Comparison of ENCODE assay signal across 9 cellular contexts in the genomic region with DNA sequence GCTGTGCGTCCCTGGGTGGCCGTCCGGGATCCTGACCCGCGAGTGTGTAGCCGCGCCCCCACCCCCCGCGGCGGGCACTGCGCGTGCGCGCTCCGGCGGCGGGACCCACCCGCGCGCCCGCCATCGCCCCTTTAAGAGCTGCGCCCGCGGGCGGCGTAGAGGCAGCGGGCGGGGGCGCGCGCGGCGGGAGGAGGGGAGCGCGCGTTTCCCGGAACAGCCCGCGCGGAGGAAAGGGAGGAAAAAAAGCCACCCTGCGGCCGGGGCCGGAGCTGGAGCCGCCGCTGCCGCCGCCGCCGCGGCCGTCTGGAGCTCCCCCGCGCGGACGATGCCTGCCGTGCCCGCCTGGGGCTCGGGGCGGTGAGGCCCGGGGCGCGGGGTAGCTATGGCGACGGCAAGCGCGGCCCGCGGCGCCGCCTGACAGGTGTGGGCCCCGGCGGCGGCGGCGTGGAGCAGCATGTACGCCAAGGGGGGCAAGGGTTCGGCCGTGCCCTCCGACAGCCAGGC. TPM values are rescaled to one million over a fixed set of nuclear protein-coding genes. Genes with fewer than 3 reads are reported as not detected.
DNase-seq lines count a peak whose midpoint lies in the region; ATAC-seq, FAIRE-seq and TF ChIP-seq lines count a peak whose summit lies in the region.
"Had no signal": no experiment of that assay in that cellular context is flagged by ENCODE, and none has a peak within 500 bp of the region (broad histone marks: within the 10 kb centered on the region; RNA-seq: fewer than 3 reads in every experiment).

Gene SSBP4, plus strand, starts transcription at position 204 of the 504 bp plus-strand sequence. Its CDS starts 251 bp downstream, at position 455.

- H3K9me3 Mint-ChIP-seq in activated naive CD4-positive, alpha-beta T cell treated with anti-CD3 and anti-CD28 coated beads, Interleukin-2, amount 10 ng/mL, durations not matched to agents 7 days and 5 days, result no peaks in the 10 kb centered on the region
- H3K9me3 Mint-ChIP-seq in type B pancreatic cell, result no peaks in the 10 kb centered on the region

- H3K27me3 ChIP-seq in BE2C (no peaks in the 10 kb centered on the region), gastroesophageal sphincter (no peaks in the 10 kb centered on the region), neuron (ENCODE audit: insufficient read depth, low read length) (no peaks in the 10 kb centered on the region)

- H3K27me3 Mint-ChIP-seq in activated naive CD4-positive, alpha-beta T cell treated with anti-CD3 and anti-CD28 coated beads, Interleukin-2, amount 10 ng/mL, durations not matched to agents 7 days and 5 days, result peaks cover 41% of the 10 kb centered on the region
- H3K27me3 Mint-ChIP-seq in type B pancreatic cell, result no peaks in the 10 kb centered on the region

- CTCF ChIA-PET in activated naive CD4-positive, alpha-beta T cell treated with anti-CD3 and anti-CD28 coated beads, Interleukin-2, amount 10 ng/mL, durations not matched to agents 7 days and 5 days (lab: Charles Lee), result interaction anchor here (1.1 to 3.9 kb wide), 6 partner anchors 9 to 141 kb away, joined by 3 to 22 read pairs (median 4); no protein-coding TSS in a partner anchor

- no peak for TF ChIP-seq EP300 in gastroesophageal sphincter (IDR thresholded peaks at IDR 0.05)

- DNase-seq in BE2C (peak; percentile 84), GM19239 (ENCODE audit: insufficient read length, low spot score) (no peak), KG1 (lab: John Stamatoyannopoulos, UW) (peak; percentile 58), SHP77 treated with DMSO at 0.1 percent for 48 hours (lab: John Stamatoyannopoulos, UW) (peak; percentile 27), type B pancreatic cell (ENCODE audit: extremely low spot score, unreplicated experiment) (no peak)
- peak; percentile 77 for DNase-seq in activated naive CD4-positive, alpha-beta T cell treated with anti-CD3 and anti-CD28 coated beads, Interleukin-2, amount 10 ng/mL, durations not matched to agents 7 days and 5 days

- peaks cover 4% of the 10 kb centered on the region for H3K36me3 ChIP-seq in BE2C
- no peaks in the 10 kb centered on the region for H3K36me3 ChIP-seq in gastroesophageal sphincter
- no peaks in the 10 kb centered on the region for H3K36me3 ChIP-seq in neuron (ENCODE audit: insufficient read depth, low read length)

- ATAC-seq in gastroesophageal sphincter, result peak; percentile 35

- peak within 1 kb of the TSS; percentile 95 for H3K4me3 Mint-ChIP-seq in activated naive CD4-positive, alpha-beta T cell treated with anti-CD3 and anti-CD28 coated beads, Interleukin-2, amount 10 ng/mL, durations not matched to agents 7 days and 5 days
- peak within 1 kb of the TSS; percentile 90 for H3K4me3 Mint-ChIP-seq in type B pancreatic cell

- peaks cover 12% of the 10 kb centered on the region for H3K36me3 Mint-ChIP-seq in activated naive CD4-positive, alpha-beta T cell treated with anti-CD3 and anti-CD28 coated beads, Interleukin-2, amount 10 ng/mL, durations not matched to agents 7 days and 5 days
- no peaks in the 10 kb centered on the region for H3K36me3 Mint-ChIP-seq in type B pancreatic cell

- H3K4me3 ChIP-seq in BE2C (ENCODE audit: low read depth, low read length) (peak within 1 kb of the TSS; percentile 71), gastroesophageal sphincter (peak within 1 kb of the TSS; percentile 43 to 82), neuron (ENCODE audit: low read length) (peak within 1 kb of the TSS; percentile 55)

- TF ChIP-seq CTCF in BE2C (IDR thresholded peaks at IDR 0.05; ENCODE audit: low read depth, low read length), result no peak
- TF ChIP-seq CTCF in gastroesophageal sphincter (IDR thresholded peaks at IDR 0.05), result peak in 3 of 4 experiments; percentile 51 to 80 (median 70)
- peak; percentile 67 for TF ChIP-seq CTCF in type B pancreatic cell (conservative IDR thresholded peaks at IDR 0.05)

- no CpG with 5 or more reads among the region's 80 CpGs for WGBS in gastroesophageal sphincter (ENCODE audit: low coverage in 1 of 2), 2 donors

- peak within 1 kb of the TSS; percentile 76 to 93 (median 90) for H3K27ac ChIP-seq in gastroesophageal sphincter

- peak within 1 kb of the TSS; percentile 56 for H2AFZ ChIP-seq in neuron (ENCODE audit: low read depth, low read length)

- peak; percentile 26 to 52 for TF ChIP-seq POLR2A in gastroesophageal sphincter (IDR thresholded peaks at IDR 0.05)

- peaks cover 85% of the 10 kb centered on the region for H3K4me1 Mint-ChIP-seq in activated naive CD4-positive, alpha-beta T cell treated with anti-CD3 and anti-CD28 coated beads, Interleukin-2, amount 10 ng/mL, durations not matched to agents 7 days and 5 days
- H3K4me1 Mint-ChIP-seq in type B pancreatic cell (ENCODE audit: unreplicated experiment), result peaks cover 49% of the 10 kb centered on the region

- FAIRE-seq in GM19239 (lab: Jason Lieb, UNC), result peak; percentile 51
- FAIRE-seq: TTC549 had no signal

- H3K4me1 ChIP-seq in BE2C (peaks cover 21% of the 10 kb centered on the region), gastroesophageal sphincter (peaks cover 0 to 96% (median 64%) of the 10 kb centered on the region in 3 donors), neuron (ENCODE audit: insufficient read depth, low read length) (peaks cover 61% of the 10 kb centered on the region)

- H3K9me3 ChIP-seq in BE2C (no peaks in the 10 kb centered on the region), gastroesophageal sphincter (no peaks in the 10 kb centered on the region), neuron (ENCODE audit: low read length) (no peaks in the 10 kb centered on the region)

- peak within 1 kb of the TSS; percentile 91 for H3K27ac Mint-ChIP-seq in activated naive CD4-positive, alpha-beta T cell treated with anti-CD3 and anti-CD28 coated beads, Interleukin-2, amount 10 ng/mL, durations not matched to agents 7 days and 5 days
- peak within 1 kb of the TSS; percentile 94 for H3K27ac Mint-ChIP-seq in type B pancreatic cell

RNA-seq across cellular contexts. Expression of gene SSBP4, which starts in this region (rescaled TPM):
- 467 TPM for polyA plus RNA-seq in BE2C (2012; ENCODE audit: insufficient read depth, insufficient read length, low read depth)
- total RNA-seq in gastroesophageal sphincter, result 10 to 100 TPM; 58.4 to 76.2 (median 61.3) TPM
- 76.7 and 99.0 TPM in 2 replicates for total RNA-seq in type B pancreatic cell (ENCODE audit: low replicate concordance)

Comparison
In these comparisons a context has a peak if more than half of its experiments do, and no peak if none do; other contexts are left out.
1. DNase-seq: peak in BE2C (single experiment), KG1 (single experiment), SHP77 treated with DMSO at 0.1 percent for 48 hours (single experiment) and activated naive CD4-positive, alpha-beta T cell treated with anti-CD3 and anti-CD28 coated beads, Interleukin-2, amount 10 ng/mL, durations not matched to agents 7 days and 5 days (single experiment); none in GM19239 (single experiment) and type B pancreatic cell (single experiment).
2. Peak in every context shown above with its lines, with median percentiles within 50 percentile points of each other: H3K4me3 ChIP-seq.